ENCODE assay signal across 1 cellular context in the genomic region with DNA sequence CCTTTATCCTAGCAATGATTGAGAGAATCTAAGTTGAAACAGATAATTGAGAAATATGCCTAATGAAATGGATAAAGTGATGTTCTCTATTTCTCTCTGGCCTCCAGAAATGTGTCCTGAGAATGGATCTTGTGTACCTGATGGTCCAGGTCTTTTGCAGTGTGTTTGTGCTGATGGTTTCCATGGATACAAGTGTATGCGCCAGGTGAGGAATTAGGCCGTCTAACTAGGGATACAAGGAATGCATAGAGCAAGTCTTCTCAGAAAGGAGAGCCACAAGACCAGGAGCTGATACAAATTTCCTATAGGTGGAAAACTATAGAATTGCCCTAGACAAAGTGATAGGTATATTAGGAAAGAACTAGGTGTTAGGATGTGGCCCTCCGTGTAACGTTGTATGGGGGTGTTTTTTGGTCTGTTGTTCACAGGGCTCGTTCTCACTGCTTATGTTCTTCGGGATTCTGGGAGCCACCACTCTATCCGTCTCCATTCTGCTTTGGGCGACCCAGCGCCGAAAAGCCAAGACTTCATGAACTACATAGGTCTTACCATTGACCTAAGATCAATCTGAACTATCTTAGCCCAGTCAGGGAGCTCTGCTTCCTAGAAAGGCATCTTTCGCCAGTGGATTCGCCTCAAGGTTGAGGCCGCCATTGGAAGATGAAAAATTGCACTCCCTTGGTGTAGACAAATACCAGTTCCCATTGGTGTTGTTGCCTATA.
TF ChIP-seq lines count a peak whose summit lies in the region.

No MANE protein-coding gene starts in this region.

TF ChIP-seq in H1, 55 proteins besides CTCF, POLR2A, EP300 and RAD21:
- TF ChIP-seq ASH2L (IDR thresholded peaks at IDR 0.05; ENCODE audit: low read length): no peak
- TF ChIP-seq ZNF274 (IDR thresholded peaks at IDR 0.05; ENCODE audit: borderline replicate concordance, extremely low read depth, low read length): no peak
- 0 out of 2 replicates have a peak, but pooled peaks have one; percentile 4 for TF ChIP-seq BACH1 (IDR thresholded peaks at IDR 0.05; ENCODE audit: low read length)
- TF ChIP-seq SRF (IDR thresholded peaks at IDR 0.05; ENCODE audit: low read depth, low read length): no peak
